In the genomic region with DNA sequence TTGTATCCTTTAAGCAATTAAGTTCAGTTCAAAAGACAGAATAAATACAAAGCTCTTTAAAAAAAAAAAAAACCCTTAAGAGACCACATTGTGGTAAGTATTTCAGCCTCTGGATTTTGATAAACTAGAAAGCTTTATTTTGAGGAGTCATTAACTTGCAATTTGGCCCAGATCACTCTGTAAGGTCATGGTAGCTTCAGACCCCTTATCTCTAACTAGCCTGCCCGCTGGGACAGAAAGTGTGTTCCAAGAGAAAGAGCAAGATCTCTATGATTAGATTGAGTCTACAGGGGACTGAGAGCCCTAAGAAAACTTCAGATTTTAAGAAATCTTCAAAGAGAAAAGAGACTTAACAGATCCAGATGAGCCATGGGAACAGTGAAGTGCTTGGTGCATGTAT, we compare ENCODE assay signal across 1 cellular context.
TF ChIP-seq lines count a peak whose summit lies in the region.

No MANE protein-coding gene starts in this region.

TF ChIP-seq in SK-N-SH, 30 proteins besides CTCF, POLR2A, EP300 and RAD21 (continued from another document):
- TF ChIP-seq IRF3 (IDR thresholded peaks at IDR 0.05; ENCODE audit: low read depth, low read length) (no peak), FOXJ3 (CRISPR knock-in tag; IDR thresholded peaks at IDR 0.05) (no peak), TEAD4 (IDR thresholded peaks at IDR 0.05; ENCODE audit: borderline replicate concordance, insufficient read depth) (no peak), USF2 (IDR thresholded peaks at IDR 0.05; ENCODE audit: borderline replicate concordance, low read depth, low read length) (no peak), RXRA (IDR thresholded peaks at IDR 0.05; ENCODE audit: borderline replicate concordance, low read depth) (no peak), NFIC (IDR thresholded peaks at IDR 0.05; ENCODE audit: borderline replicate concordance) (no peak), GATA2 (CRISPR knock-in tag; IDR thresholded peaks at IDR 0.05) (no peak), ELF1 (IDR thresholded peaks at IDR 0.05) (no peak), EZH2phosphoT487 (IDR thresholded peaks at IDR 0.05; ENCODE audit: borderline replicate concordance, low read depth) (no peak), POLR2AphosphoS5 (IDR thresholded peaks at IDR 0.05; ENCODE audit: low read depth, low read length) (no peak), YY1 (IDR thresholded peaks at IDR 0.05; ENCODE audit: low read depth) (no peak), FOXM1 (IDR thresholded peaks at IDR 0.05; ENCODE audit: low read depth) (no peak), RFX5 (IDR thresholded peaks at IDR 0.05; ENCODE audit: low read length) (no peak)
TF ChIP-seq in SK-N-SH: peak in this region for 0.
